ENCODE assay signal across 26 cellular contexts in genomic region chr14:101255765-101256125, GRCh38.
"Had no signal": no experiment of that assay in that cellular context is flagged by ENCODE, and none has a peak within 500 bp of the region (broad histone marks: within the 10 kb centered on the region; RNA-seq: fewer than 3 reads in every experiment).

No MANE protein-coding gene starts in this region.

- H3K36me3 Mint-ChIP-seq: memory B cell; naive B cell; natural killer cell treated with Interleukin-12 subunit alpha and Interleukin-12 subunit beta and Interleukin-15 and Interleukin-18, amount 100 ng/mL, for 72 hours had no signal

- H3K9ac ChIP-seq: parathyroid adenoma had no signal

- H3K4me3 Mint-ChIP-seq: dendritic cell treated with granulocyte-macrophage colony-stimulating factor and Interleukin-4, amounts not matched to agents 40 ng/mL and 50 ng/mL, for 4 days; memory B cell; naive B cell; natural killer cell treated with Interleukin-12 subunit alpha and Interleukin-12 subunit beta and Interleukin-15 and Interleukin-18, amount 100 ng/mL, for 72 hours; neural crest cell; stimulated activated naive CD8-positive, alpha-beta T cell treated with anti-CD3 and anti-CD28 coated beads, Interleukin-15, amount 100 ng/mL, for 72 hours had no signal

- H3K9me3 ChIP-seq: colonic mucosa, mucosa of descending colon, right lobe of liver, suprapubic skin, transverse colon, upper lobe of right lung, vagina had no signal

- H3K4me2 ChIP-seq: smooth muscle cell had no signal

- H3K4me1 ChIP-seq: colonic mucosa, parathyroid adenoma, right lobe of liver, suprapubic skin, transverse colon, upper lobe of right lung, vagina had no signal

- H3K4me1 Mint-ChIP-seq: memory B cell had no signal

- H3K27me3 ChIP-seq: colonic mucosa, right lobe of liver, transverse colon, vagina had no signal

- DNase-seq: colonic mucosa; effector CD8-positive, alpha-beta T cell; erythroblast; hypothalamus; kidney; mucosa of descending colon; naive B cell; right lobe of liver; stimulated activated CD4-positive, alpha-beta T cell treated with anti-CD3 and anti-CD28 coated beads, Interleukin-12 subunit alpha, Interleukin-12 subunit beta, amount 100 ng/mL, for 4 hours; stimulated activated CD4-positive, alpha-beta T cell treated with anti-CD3 and anti-CD28 coated beads, Interleukin-1b, Interleukin-23, amount 100 ng/mL, for 48 hours; stimulated activated CD4-positive, alpha-beta T cell treated with anti-CD3 and anti-CD28 coated beads, Interleukin-4, amount 100 ng/mL, for 1 hour; stimulated activated CD8-positive, alpha-beta memory T cell treated with anti-CD3 and anti-CD28 coated beads, Interleukin-4, amount 100 ng/mL, for 48 hours; stimulated activated naive CD4-positive, alpha-beta T cell; stimulated activated naive CD8-positive, alpha-beta T cell treated with anti-CD3 and anti-CD28 coated beads, Interleukin-15, amount 100 ng/mL, for 72 hours; transverse colon; upper lobe of right lung had no signal

- H3K27ac Mint-ChIP-seq: dendritic cell treated with granulocyte-macrophage colony-stimulating factor and Interleukin-4, amounts not matched to agents 40 ng/mL and 50 ng/mL, for 4 days; memory B cell; natural killer cell treated with Interleukin-12 subunit alpha and Interleukin-12 subunit beta and Interleukin-15 and Interleukin-18, amount 100 ng/mL, for 72 hours; progenitor cell of endocrine pancreas; stimulated activated naive CD8-positive, alpha-beta T cell treated with anti-CD3 and anti-CD28 coated beads, Interleukin-15, amount 100 ng/mL, for 72 hours had no signal

- H3K27ac ChIP-seq: colonic mucosa, parathyroid adenoma, right lobe of liver, suprapubic skin, transverse colon, upper lobe of right lung, vagina had no signal

- H2AFZ ChIP-seq: parathyroid adenoma had no signal

- H3K79me2 ChIP-seq: parathyroid adenoma had no signal

- ATAC-seq: left lobe of liver; mucosa of descending colon; natural killer cell treated with Interleukin-12 subunit alpha and Interleukin-12 subunit beta and Interleukin-15 and Interleukin-18, amount 100 ng/mL, for 72 hours; right lobe of liver; stimulated activated naive CD8-positive, alpha-beta T cell treated with anti-CD3 and anti-CD28 coated beads, Interleukin-15, amount 100 ng/mL, for 72 hours; upper lobe of right lung had no signal

- H3K9me3 Mint-ChIP-seq: dendritic cell treated with granulocyte-macrophage colony-stimulating factor and Interleukin-4, amounts not matched to agents 40 ng/mL and 50 ng/mL, for 4 days; natural killer cell treated with Interleukin-12 subunit alpha and Interleukin-12 subunit beta and Interleukin-15 and Interleukin-18, amount 100 ng/mL, for 72 hours; neural crest cell; stimulated activated naive CD8-positive, alpha-beta T cell treated with anti-CD3 and anti-CD28 coated beads, Interleukin-15, amount 100 ng/mL, for 72 hours had no signal
